ENCODE assay signal across 2 cellular contexts in genomic region chr2:9258953-9259399, GRCh38.
TF ChIP-seq lines count a peak whose summit lies in the region.

No MANE protein-coding gene starts in this region.

TF ChIP-seq in liver, 16 proteins besides CTCF, POLR2A, EP300 and RAD21 (continued from another document):
- no peak for TF ChIP-seq REST (IDR thresholded peaks at IDR 0.05)

TF ChIP-seq in HepG2, 621 proteins besides CTCF, POLR2A, EP300 and RAD21 (continued from another document):
- no peak for TF ChIP-seq FUBP1 (CRISPR knock-in tag; IDR thresholded peaks at IDR 0.05; ENCODE audit: borderline replicate concordance)
- no peak for TF ChIP-seq ZBTB39 (CRISPR knock-in tag; IDR thresholded peaks at IDR 0.05)
- no peak for TF ChIP-seq RXRB (CRISPR knock-in tag; IDR thresholded peaks at IDR 0.05; ENCODE audit: borderline replicate concordance)
- no peak for TF ChIP-seq KLF6 (CRISPR knock-in tag; IDR thresholded peaks at IDR 0.05)
- no peak for TF ChIP-seq ZNF766 (CRISPR knock-in tag; IDR thresholded peaks at IDR 0.05; ENCODE audit: borderline replicate concordance)
- no peak for TF ChIP-seq ZNF205 (CRISPR knock-in tag; IDR thresholded peaks at IDR 0.05)
- TF ChIP-seq XBP1 (CRISPR knock-in tag; IDR thresholded peaks at IDR 0.05): no peak
- no peak for TF ChIP-seq KLF16 (CRISPR knock-in tag; IDR thresholded peaks at IDR 0.05)
- TF ChIP-seq ZC3H13 (CRISPR knock-in tag; IDR thresholded peaks at IDR 0.05): no peak
